ENCODE assay signal across 1 cellular context in genomic region chr11:690244-690643, GRCh38.
A peak's percentile ranks its signal among the peaks of the same experiment; 100 is the strongest.
TF ChIP-seq lines count a peak whose summit lies in the region.

No MANE protein-coding gene starts in this region.

TF ChIP-seq in HepG2, 621 proteins besides CTCF, POLR2A, EP300 and RAD21:
- TF ChIP-seq HNRNPK (IDR thresholded peaks at IDR 0.05; ENCODE audit: low read depth, low read length, poor library complexity, severe bottlenecking), result peak; percentile 61
